10 cellular contexts compared by ENCODE assay signal in genomic region chr1:241499910-241500309, GRCh38.
A peak's percentile ranks its signal among the peaks of the same experiment; 100 is the strongest.
DNase-seq lines count a peak whose midpoint lies in the region; ATAC-seq and TF ChIP-seq lines count a peak whose summit lies in the region.
"Had no signal": no experiment of that assay in that cellular context is flagged by ENCODE, and none has a peak within 500 bp of the region (broad histone marks: within the 10 kb centered on the region; RNA-seq: fewer than 3 reads in every experiment).

No MANE protein-coding gene starts in this region.

- H3K27me3 Mint-ChIP-seq in activated naive CD8-positive, alpha-beta T cell treated with anti-CD3 and anti-CD28 coated beads, Interleukin-2, amount 50 U/mL, for 24 hours = no peaks in the 10 kb centered on the region
- H3K27me3 Mint-ChIP-seq: CD4-positive, CD25-positive, alpha-beta regulatory T cell had no signal

- H3K4me3 ChIP-seq in choroid plexus epithelial cell (ENCODE audit: low read depth, low read length) = no peak overlapping the region
- H3K4me3 ChIP-seq: SJSA1 had no signal

- no peak overlapping the region for H3K27ac Mint-ChIP-seq in activated naive CD8-positive, alpha-beta T cell treated with anti-CD3 and anti-CD28 coated beads, Interleukin-2, amount 50 U/mL, for 24 hours

- no peak overlapping the region for H3K4me3 Mint-ChIP-seq in activated naive CD8-positive, alpha-beta T cell treated with anti-CD3 and anti-CD28 coated beads, Interleukin-2, amount 50 U/mL, for 24 hours
- H3K4me3 Mint-ChIP-seq: CD4-positive, CD25-positive, alpha-beta regulatory T cell had no signal

- DNase-seq in NCI-H1436 (lab: John Stamatoyannopoulos, UW) (peak; percentile 32), NCI-H1436 treated with DMSO at 0.1 percent for 48 hours (lab: John Stamatoyannopoulos, UW) (no peak), NCI-H1694 treated with DMSO at 0.1 percent for 48 hours (lab: John Stamatoyannopoulos, UW) (peak; percentile 82), choroid plexus epithelial cell (ENCODE audit: low read depth) (peak; percentile 71), pons (ENCODE audit: low spot score) (peak; percentile 70), NOMO-1 (lab: John Stamatoyannopoulos, UW; ENCODE audit: unreplicated experiment in 2 of 2) (no peak)
- DNase-seq in activated naive CD8-positive, alpha-beta T cell treated with anti-CD3 and anti-CD28 coated beads, Interleukin-2, amount 50 U/mL, for 24 hours = no peak

- no peak for ATAC-seq in activated naive CD8-positive, alpha-beta T cell treated with anti-CD3 and anti-CD28 coated beads, Interleukin-2, amount 50 U/mL, for 24 hours
- no peak for ATAC-seq in HG02759 (IDR thresholded peaks at IDR 0.05; ENCODE audit: unreplicated experiment)

- H3K36me3 Mint-ChIP-seq in activated naive CD8-positive, alpha-beta T cell treated with anti-CD3 and anti-CD28 coated beads, Interleukin-2, amount 50 U/mL, for 24 hours (ENCODE audit: low read depth) = peaks cover 60% of the 10 kb centered on the region

- peaks cover 19% of the 10 kb centered on the region for H3K4me1 Mint-ChIP-seq in activated naive CD8-positive, alpha-beta T cell treated with anti-CD3 and anti-CD28 coated beads, Interleukin-2, amount 50 U/mL, for 24 hours

- TF ChIP-seq CTCF in choroid plexus epithelial cell (conservative IDR thresholded peaks at IDR 0.05; ENCODE audit: low read depth, low read length) = peak; percentile 50

- H3K9me3 Mint-ChIP-seq in activated naive CD8-positive, alpha-beta T cell treated with anti-CD3 and anti-CD28 coated beads, Interleukin-2, amount 50 U/mL, for 24 hours = no peaks in the 10 kb centered on the region
- H3K9me3 Mint-ChIP-seq: CD4-positive, CD25-positive, alpha-beta regulatory T cell had no signal

Comparison
In these comparisons a context has a peak if more than half of its experiments do, and no peak if none do; other contexts are left out.
1. DNase-seq: peak in NCI-H1436 (single experiment), NCI-H1694 treated with DMSO at 0.1 percent for 48 hours (single experiment), choroid plexus epithelial cell (single experiment) and pons (single experiment); none in NCI-H1436 treated with DMSO at 0.1 percent for 48 hours (single experiment), activated naive CD8-positive, alpha-beta T cell treated with anti-CD3 and anti-CD28 coated beads, Interleukin-2, amount 50 U/mL, for 24 hours (single experiment) and NOMO-1 (0 of 2).